Comparison of ENCODE assay signal across 1 cellular context in genomic region chr2:234973008-234973407, GRCh38.
TF ChIP-seq lines count a peak whose summit lies in the region.

No MANE protein-coding gene starts in this region.

TF ChIP-seq in HEK293, 187 proteins besides CTCF, POLR2A, EP300 and RAD21 (continued from another document):
- TF ChIP-seq TSHZ1 (tag by site-specific recombination; IDR thresholded peaks at IDR 0.05; ENCODE audit: borderline replicate concordance) (no peak), SCRT1 (tag by site-specific recombination; IDR thresholded peaks at IDR 0.05; ENCODE audit: borderline replicate concordance) (no peak), PRDM1 (tag by site-specific recombination; IDR thresholded peaks at IDR 0.05) (peak; percentile 25; the same call in 1 of the 2 replicates), ZNF37A (tag by site-specific recombination; IDR thresholded peaks at IDR 0.05) (no peak), ZNF530 (tag by site-specific recombination; IDR thresholded peaks at IDR 0.05; ENCODE audit: low read depth) (no peak), ZNF335 (tag by site-specific recombination; conservative IDR thresholded peaks at IDR 0.05) (no peak), RBAK (tag by site-specific recombination; IDR thresholded peaks at IDR 0.05) (no peak), BCL6B (tag by site-specific recombination; IDR thresholded peaks at IDR 0.05) (no peak), GLIS1 (tag by site-specific recombination; IDR thresholded peaks at IDR 0.05) (peak; percentile 44), ZNF585B (tag by site-specific recombination; IDR thresholded peaks at IDR 0.05) (no peak), ZNF394 (tag by site-specific recombination; IDR thresholded peaks at IDR 0.05; ENCODE audit: borderline replicate concordance) (no peak), FEZF1 (tag by site-specific recombination; IDR thresholded peaks at IDR 0.05) (no peak), ZNF19 (tag by site-specific recombination; IDR thresholded peaks at IDR 0.05; ENCODE audit: low read depth) (no peak)
TF ChIP-seq in HEK293: peak in this region for 3.
